ENCODE assay signal across 11 cellular contexts in genomic region chr9:76643399-76644117, GRCh38.
A peak's percentile ranks its signal among the peaks of the same experiment; 100 is the strongest.
DNase-seq lines count a peak whose midpoint lies in the region; ATAC-seq and TF ChIP-seq lines count a peak whose summit lies in the region.
"Had no signal": no experiment of that assay in that cellular context is flagged by ENCODE, and none has a peak within 500 bp of the region (broad histone marks: within the 10 kb centered on the region; RNA-seq: fewer than 3 reads in every experiment).

No MANE protein-coding gene starts in this region.

- intact Hi-C loops in dorsolateral prefrontal cortex (cut with DNase I) = no loop called here
- intact Hi-C loops in activated CD4-positive, alpha-beta T cell treated with anti-CD3 and anti-CD28 coated beads for 36 hours (cut with DNase I, micrococcal nuclease) = no loop called here

- POLR2A ChIA-PET in activated CD4-positive, alpha-beta T cell treated with anti-CD3 and anti-CD28 coated beads for 36 hours (lab: Charles Lee) = no interaction called here

- H3K4me3 Mint-ChIP-seq in activated CD4-positive, alpha-beta T cell treated with anti-CD3 and anti-CD28 coated beads for 36 hours = no peak overlapping the region
- H3K4me3 Mint-ChIP-seq: activated CD4-positive, alpha-beta memory T cell treated with anti-CD3 and anti-CD28 coated beads, Interleukin-2, amount 10 ng/mL, durations not matched to agents 7 days and 5 days had no signal

- no peaks in the 10 kb centered on the region for H3K36me3 Mint-ChIP-seq in activated CD4-positive, alpha-beta T cell treated with anti-CD3 and anti-CD28 coated beads for 36 hours (ENCODE audit: low read depth)

- no peaks in the 10 kb centered on the region for H3K27me3 Mint-ChIP-seq in activated CD4-positive, alpha-beta T cell treated with anti-CD3 and anti-CD28 coated beads for 36 hours
- H3K27me3 Mint-ChIP-seq: activated CD4-positive, alpha-beta memory T cell treated with anti-CD3 and anti-CD28 coated beads, Interleukin-2, amount 10 ng/mL, durations not matched to agents 7 days and 5 days had no signal

- DNase-seq in dorsolateral prefrontal cortex (no peak), MG63 (no peak)
- no peak for DNase-seq in effector memory CD4-positive, alpha-beta T cell
- DNase-seq in activated CD4-positive, alpha-beta T cell treated with anti-CD3 and anti-CD28 coated beads for 36 hours = no peak
- DNase-seq: activated CD4-positive, alpha-beta memory T cell treated with anti-CD3 and anti-CD28 coated beads, Interleukin-2, amount 10 ng/mL, durations not matched to agents 7 days and 5 days; GF-D8; kidney glomerular epithelial cell had no signal

- H3K9me3 ChIP-seq in mucosa of rectum (ENCODE audit: control insufficient read depth in 2 of 2, low read length in 2 of 2) = no peaks in the 10 kb centered on the region
- no peaks in the 10 kb centered on the region for H3K9me3 ChIP-seq in effector memory CD4-positive, alpha-beta T cell (ENCODE audit: control insufficient read depth, low read length)
- no peaks in the 10 kb centered on the region for H3K9me3 ChIP-seq in MG63

- no peaks in the 10 kb centered on the region for H3K4me1 Mint-ChIP-seq in activated CD4-positive, alpha-beta T cell treated with anti-CD3 and anti-CD28 coated beads for 36 hours
- H3K4me1 Mint-ChIP-seq: activated CD4-positive, alpha-beta memory T cell treated with anti-CD3 and anti-CD28 coated beads, Interleukin-2, amount 10 ng/mL, durations not matched to agents 7 days and 5 days had no signal

- H3K36me3 ChIP-seq in mucosa of rectum (ENCODE audit: control insufficient read depth in 2 of 2, insufficient read depth in 2 of 2, low read length in 2 of 2) (no peaks in the 10 kb centered on the region), MG63 (no peaks in the 10 kb centered on the region)
- H3K36me3 ChIP-seq in effector memory CD4-positive, alpha-beta T cell (ENCODE audit: control insufficient read depth, insufficient read depth, low read length) = no peaks in the 10 kb centered on the region

- H3K4me3 ChIP-seq in mucosa of rectum (ENCODE audit: low read length in 2 of 2) (no peak overlapping the region), dorsolateral prefrontal cortex (no peak overlapping the region), MG63 (no peak overlapping the region)
- no peak overlapping the region for H3K4me3 ChIP-seq in effector memory CD4-positive, alpha-beta T cell (ENCODE audit: insufficient read depth, low read depth, low read length, poor library complexity, severe bottlenecking)

- no peaks in the 10 kb centered on the region for H3K27me3 ChIP-seq in mucosa of rectum (ENCODE audit: control insufficient read depth in 2 of 2, insufficient read depth in 2 of 2, low read length in 2 of 2)
- no peaks in the 10 kb centered on the region for H3K27me3 ChIP-seq in dorsolateral prefrontal cortex
- no peaks in the 10 kb centered on the region for H3K27me3 ChIP-seq in effector memory CD4-positive, alpha-beta T cell (replicated peaks; ENCODE audit: control insufficient read depth, insufficient read depth, low read length, poor library complexity, severe bottlenecking)
- H3K27me3 ChIP-seq in MG63 = no peaks in the 10 kb centered on the region

- peaks cover 0 to 8% of the 10 kb centered on the region in 2 donors for H3K4me1 ChIP-seq in mucosa of rectum (ENCODE audit: control insufficient read depth in 2 of 2, insufficient read depth in 2 of 2, low read length in 2 of 2)
- no peaks in the 10 kb centered on the region for H3K4me1 ChIP-seq in effector memory CD4-positive, alpha-beta T cell (ENCODE audit: control insufficient read depth, insufficient read depth, low read length, poor library complexity, severe bottlenecking)

- CTCF ChIA-PET in activated CD4-positive, alpha-beta T cell treated with anti-CD3 and anti-CD28 coated beads for 36 hours (lab: Charles Lee) = interaction anchor here (0.6 to 0.9 kb wide), 2 partner anchors 13 to 166 kb away, joined by 3 to 4 read pairs; no protein-coding TSS in a partner anchor

- peak; percentile 92 for ATAC-seq in GM18520 (IDR thresholded peaks at IDR 0.05; ENCODE audit: unreplicated experiment)
- peak; percentile 98 for ATAC-seq in GM21825 (IDR thresholded peaks at IDR 0.05; ENCODE audit: unreplicated experiment)
- peak; percentile 96 for ATAC-seq in HG03565 (IDR thresholded peaks at IDR 0.05; ENCODE audit: unreplicated experiment)
- ATAC-seq in activated CD4-positive, alpha-beta T cell treated with anti-CD3 and anti-CD28 coated beads for 36 hours = no peak

- no peaks in the 10 kb centered on the region for H3K9me3 Mint-ChIP-seq in activated CD4-positive, alpha-beta T cell treated with anti-CD3 and anti-CD28 coated beads for 36 hours (ENCODE audit: low read depth)
- H3K9me3 Mint-ChIP-seq: activated CD4-positive, alpha-beta memory T cell treated with anti-CD3 and anti-CD28 coated beads, Interleukin-2, amount 10 ng/mL, durations not matched to agents 7 days and 5 days had no signal

- H3K9ac ChIP-seq in mucosa of rectum (ENCODE audit: low read depth in 1 of 2, low read length in 2 of 2) = no peak overlapping the region

- H3K27ac Mint-ChIP-seq in activated CD4-positive, alpha-beta T cell treated with anti-CD3 and anti-CD28 coated beads for 36 hours = no peak overlapping the region
- H3K27ac Mint-ChIP-seq: activated CD4-positive, alpha-beta memory T cell treated with anti-CD3 and anti-CD28 coated beads, Interleukin-2, amount 10 ng/mL, durations not matched to agents 7 days and 5 days had no signal

- no peak for TF ChIP-seq CTCF in dorsolateral prefrontal cortex (IDR thresholded peaks at IDR 0.05 in 54 of 56, conservative IDR thresholded peaks at IDR 0.05 in 2 of 56; ENCODE audit: low read depth in 1 of 56, partially characterized antibody in 56 of 56)

- H3K27ac ChIP-seq in mucosa of rectum (ENCODE audit: low read depth in 2 of 2, low read length in 2 of 2) = peak overlapping the region; percentile 33 to 34
- peak overlapping the region in 7 of 59 donors; percentile 13 to 62 (median 23) for H3K27ac ChIP-seq in dorsolateral prefrontal cortex
- H3K27ac ChIP-seq in effector memory CD4-positive, alpha-beta T cell (ENCODE audit: insufficient read depth, low read length, poor library complexity, severe bottlenecking) = no peak overlapping the region
